ENCODE assay signal across 18 cellular contexts in the genomic region with DNA sequence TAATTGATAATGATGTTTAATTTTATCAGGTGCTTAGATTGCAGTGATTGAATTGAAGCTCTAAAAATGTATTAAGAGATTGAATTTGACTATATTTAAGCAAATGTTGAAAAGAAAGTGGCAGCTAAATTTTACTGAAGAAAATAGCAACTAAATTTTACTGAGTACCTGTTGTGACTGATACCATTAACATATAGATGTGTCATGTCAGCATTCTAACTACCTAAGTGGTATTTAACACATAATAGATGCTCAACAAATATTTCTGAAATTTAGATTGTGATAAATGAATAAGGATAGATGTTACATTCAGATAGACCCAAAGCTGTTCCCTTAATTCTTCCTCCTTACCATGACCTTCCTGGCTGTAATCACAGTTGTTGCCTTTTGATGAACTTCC.
DNase-seq lines count a peak whose midpoint lies in the region; ATAC-seq, FAIRE-seq and TF ChIP-seq lines count a peak whose summit lies in the region.
"Had no signal": no experiment of that assay in that cellular context is flagged by ENCODE, and none has a peak within 500 bp of the region (broad histone marks: within the 10 kb centered on the region; RNA-seq: fewer than 3 reads in every experiment).

No MANE protein-coding gene starts in this region.

- H3K23ac ChIP-seq in IMR-90 (ENCODE audit: low read depth, low read length) = no peak overlapping the region

- H3K56ac ChIP-seq in IMR-90 (ENCODE audit: extremely low read depth, insufficient read depth, low read length) = no peak overlapping the region

- H3K4me1 ChIP-seq in HepG2 (ENCODE audit: insufficient read depth, low read length) = no peaks in the 10 kb centered on the region
- no peaks in the 10 kb centered on the region for H3K4me1 ChIP-seq in right lobe of liver
- no peaks in the 10 kb centered on the region for H3K4me1 ChIP-seq in IMR-90 (ENCODE audit: control insufficient read depth, insufficient read depth, low read length)
- H3K4me1 ChIP-seq: BLaER1 treated with 17β-estradiol and CSF1 and Interleukin-3, amounts not matched to agents 10 nM and 100 nM; Caco-2 had no signal

- H3K79me2 ChIP-seq in HepG2 (ENCODE audit: insufficient read depth, low read length) = no peaks in the 10 kb centered on the region

- H2AK5ac ChIP-seq in IMR-90 (ENCODE audit: low read depth, low read length) = no peak overlapping the region

- POLR2A ChIA-PET in HepG2 (lab: Yijun Ruan, JAX) (no interaction called here), IMR-90 (lab: Charles Lee; ENCODE audit: unreplicated experiment) (no interaction called here)

- H3K4ac ChIP-seq in IMR-90 (ENCODE audit: low read depth, low read length) = no peak overlapping the region

- no peak overlapping the region for H2BK5ac ChIP-seq in IMR-90 (ENCODE audit: low read depth, low read length, poor library complexity, severe bottlenecking)

- H4K8ac ChIP-seq in IMR-90 (ENCODE audit: low read depth in 2 of 2, low read length in 2 of 2) = no peak overlapping the region

- H2BK120ac ChIP-seq in IMR-90 (ENCODE audit: low read depth, low read length) = no peak overlapping the region

- H3K27ac ChIP-seq in HepG2 (ENCODE audit: extremely low read length, insufficient read depth, low read length) (no peak overlapping the region), right lobe of liver (no peak overlapping the region), IMR-90 (ENCODE audit: insufficient read depth, low read length) (no peak overlapping the region)
- H3K27ac ChIP-seq: 22Rv1; BLaER1 treated with 17β-estradiol and CSF1 and Interleukin-3, amounts not matched to agents 10 nM and 100 nM had no signal

- H3K18ac ChIP-seq in IMR-90 (ENCODE audit: low read depth, low read length) = no peak overlapping the region

- DNase-seq in HepG2 (ENCODE audit: low spot score) = no peak
- DNase-seq in right lobe of liver = no peak
- no peak for DNase-seq in IMR-90
- no peak for DNase-seq in Ammon's horn (ENCODE audit: low spot score)
- DNase-seq in NCI-H2029 treated with DMSO at 0.1 percent for 48 hours (lab: John Stamatoyannopoulos, UW) = no peak
- DNase-seq: ACHN; Caco-2; Calu3; CD4-positive, alpha-beta T cell; CD8-positive, alpha-beta T cell; DMS79 treated with DMSO at 0.1 percent for 48 hours; GF-D8 had no signal

- no peak overlapping the region for H2BK15ac ChIP-seq in IMR-90 (ENCODE audit: low read depth, low read length)

- no peak overlapping the region for H3K4me2 ChIP-seq in HepG2 (ENCODE audit: low read depth, low read length)
- H3K4me2 ChIP-seq in IMR-90 (ENCODE audit: low read depth, low read length) = no peak overlapping the region
- H3K4me2 ChIP-seq: BLaER1 treated with 17β-estradiol and CSF1 and Interleukin-3, amounts not matched to agents 10 nM and 100 nM had no signal

- H4K20me1 ChIP-seq in HepG2 (ENCODE audit: insufficient read depth, low read length) = no peaks in the 10 kb centered on the region
- H4K20me1 ChIP-seq in IMR-90 (ENCODE audit: insufficient read depth, low read length) = no peaks in the 10 kb centered on the region
- H4K20me1 ChIP-seq: BLaER1 treated with 17β-estradiol and CSF1 and Interleukin-3, amounts not matched to agents 10 nM and 100 nM had no signal

- H2BK20ac ChIP-seq in IMR-90 (ENCODE audit: low read depth, low read length) = no peak overlapping the region

- no peak overlapping the region for H4K91ac ChIP-seq in IMR-90 (ENCODE audit: insufficient read depth, low read depth, low read length)

- dilution Hi-C loops in IMR-90 (cut with HindIII; ENCODE audit: low sequenced_read_pairs, unreplicated experiment) = no loop called here

- no peak for TF ChIP-seq RAD21 in HepG2 (CRISPR knock-in tag; IDR thresholded peaks at IDR 0.05)
- TF ChIP-seq RAD21 in IMR-90 (IDR thresholded peaks at IDR 0.05; ENCODE audit: low read length) = no peak

- no peaks in the 10 kb centered on the region for H3K79me1 ChIP-seq in IMR-90 (ENCODE audit: low read depth in 1 of 2, low read length in 2 of 2)

- no peak overlapping the region for H4K5ac ChIP-seq in IMR-90 (ENCODE audit: low read depth, low read length)

- H3K36me3 ChIP-seq in HepG2 (replicated peaks in 1 of 2; ENCODE audit: control insufficient read depth in 1 of 2, insufficient read depth in 2 of 2, low read length in 2 of 2) = no peaks in the 10 kb centered on the region
- H3K36me3 ChIP-seq in right lobe of liver = no peaks in the 10 kb centered on the region
- H3K36me3 ChIP-seq in IMR-90 (ENCODE audit: control insufficient read depth, insufficient read depth, low read length) = no peaks in the 10 kb centered on the region
- H3K36me3 ChIP-seq: BLaER1 treated with 17β-estradiol and CSF1 and Interleukin-3, amounts not matched to agents 10 nM and 100 nM had no signal

- TF ChIP-seq EP300 in HepG2 (IDR thresholded peaks at IDR 0.05; ENCODE audit: low read depth in 2 of 2, low read length in 2 of 2) (no peak), HepG2 (CRISPR knock-in tag; IDR thresholded peaks at IDR 0.05; ENCODE audit: borderline replicate concordance) (no peak)

- H2AFZ ChIP-seq in HepG2 (ENCODE audit: low read length) (no peak overlapping the region), IMR-90 (replicated peaks; ENCODE audit: low read length, poor library complexity) (no peak overlapping the region)

- no peak overlapping the region for H2AK9ac ChIP-seq in IMR-90 (replicated peaks; ENCODE audit: low read depth, low read length, poor library complexity)

- H3K27me3 ChIP-seq in HepG2 (ENCODE audit: control insufficient read depth in 1 of 2, insufficient read depth in 2 of 2, low read length in 2 of 2) (no peaks in the 10 kb centered on the region), right lobe of liver (no peaks in the 10 kb centered on the region), IMR-90 (ENCODE audit: control insufficient read depth, insufficient read depth, low read length) (no peaks in the 10 kb centered on the region)
- H3K27me3 ChIP-seq: BLaER1 treated with 17β-estradiol and CSF1 and Interleukin-3, amounts not matched to agents 10 nM and 100 nM had no signal

- intact Hi-C loops in HepG2 (cut with micrococcal nuclease; ENCODE audit: unreplicated experiment) = no loop called here
- intact Hi-C loops in right lobe of liver (cut with DNase I) = no loop called here
- intact Hi-C loops in IMR-90 (cut with micrococcal nuclease) = no loop called here

- no peak overlapping the region for H3K14ac ChIP-seq in IMR-90 (replicated peaks; ENCODE audit: low read depth, low read length)

- in situ Hi-C loops in HepG2 (cut with HindIII; ENCODE audit: extremely low pct_ligation_motif_present, low pct_unique_long_range_greater_than_20kb) = no loop called here
- in situ Hi-C loops in IMR-90 (cut with MboI; ENCODE audit: low sequenced_read_pairs) = no loop called here

- H3K9ac ChIP-seq in HepG2 (ENCODE audit: insufficient read depth, low read depth, low read length) (no peak overlapping the region), IMR-90 (ENCODE audit: low read depth, low read length) (no peak overlapping the region)
- H3K9ac ChIP-seq: BLaER1 treated with 17β-estradiol and CSF1 and Interleukin-3, amounts not matched to agents 10 nM and 100 nM had no signal

- H3K9me3 ChIP-seq in HepG2 (ENCODE audit: low read length) (no peaks in the 10 kb centered on the region), right lobe of liver (no peaks in the 10 kb centered on the region), IMR-90 (ENCODE audit: control insufficient read depth, insufficient read depth, low read length) (peaks cover 7% of the 10 kb centered on the region; the same call in 1 of the 2 replicates)
- H3K9me3 ChIP-seq: BLaER1 treated with 17β-estradiol and CSF1 and Interleukin-3, amounts not matched to agents 10 nM and 100 nM; Caco-2 had no signal

- CTCF ChIA-PET in HepG2 (lab: Yijun Ruan, JAX; ENCODE audit: low intra/inter-chr PET ratio, low total read pairs) = no interaction called here
- CTCF ChIA-PET in IMR-90 (lab: Yijun Ruan, JAX) = no interaction called here

- TF ChIP-seq CTCF in HepG2 (CRISPR knock-in tag; IDR thresholded peaks at IDR 0.05) = no peak
- no peak for TF ChIP-seq CTCF in right lobe of liver (IDR thresholded peaks at IDR 0.05)
- TF ChIP-seq CTCF in IMR-90 (conservative IDR thresholded peaks at IDR 0.05; ENCODE audit: low read depth, low read length) = no peak

- no peak for TF ChIP-seq POLR2A in HepG2 (IDR thresholded peaks at IDR 0.05; ENCODE audit: insufficient read depth in 1 of 2, low read depth in 2 of 2, low read length in 2 of 2)
- TF ChIP-seq POLR2A in right lobe of liver (IDR thresholded peaks at IDR 0.05) = no peak
- no peak for TF ChIP-seq POLR2A in IMR-90 (IDR thresholded peaks at IDR 0.05; ENCODE audit: low read depth, low read length)

- BruUV-seq in HepG2 (replicated peaks; lab: Mats Ljungman, UMichigan) (no TSS peak), IMR-90 (replicated peaks; lab: Mats Ljungman, UMichigan) (no TSS peak)

- ATAC-seq in HepG2 (no peak), right lobe of liver (no peak), IMR-90 (ENCODE audit: low read depth) (no peak)
- ATAC-seq: CD8-positive, alpha-beta T cell had no signal

- H3K4me3 ChIP-seq in HepG2 (replicated peaks in 1 of 3; ENCODE audit: insufficient read depth in 1 of 3, low read depth in 2 of 3, low read length in 3 of 3) (no peak overlapping the region), right lobe of liver (no peak overlapping the region), IMR-90 (ENCODE audit: insufficient read depth, low read depth, low read length) (no peak overlapping the region)
- H3K4me3 ChIP-seq: BLaER1 treated with 17β-estradiol and CSF1 and Interleukin-3, amounts not matched to agents 10 nM and 100 nM had no signal

- FAIRE-seq in HepG2 (lab: Jason Lieb, UNC) = no peak
- FAIRE-seq: D721Med, G401.6, GM12891, GM19239 had no signal

- no peaks in the 10 kb centered on the region for H3K9me1 ChIP-seq in IMR-90 (ENCODE audit: insufficient read depth, low read length)

TF ChIP-seq in HepG2, 621 proteins besides CTCF, POLR2A, EP300 and RAD21 (continues in another document):
- TF ChIP-seq, protein P1, sequence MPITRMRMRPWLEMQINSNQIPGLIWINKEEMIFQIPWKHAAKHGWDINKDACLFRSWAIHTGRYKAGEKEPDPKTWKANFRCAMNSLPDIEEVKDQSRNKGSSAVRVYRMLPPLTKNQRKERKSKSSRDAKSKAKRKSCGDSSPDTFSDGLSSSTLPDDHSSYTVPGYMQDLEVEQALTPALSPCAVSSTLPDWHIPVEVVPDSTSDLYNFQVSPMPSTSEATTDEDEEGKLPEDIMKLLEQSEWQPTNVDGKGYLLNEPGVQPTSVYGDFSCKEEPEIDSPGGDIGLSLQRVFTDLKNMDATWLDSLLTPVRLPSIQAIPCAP (CRISPR knock-in tag; IDR thresholded peaks at IDR 0.05; ENCODE audit: low read depth) = no peak

TF ChIP-seq in IMR-90, 13 proteins besides CTCF, POLR2A, EP300 and RAD21 (continues in another document):
- TF ChIP-seq, protein P2, sequence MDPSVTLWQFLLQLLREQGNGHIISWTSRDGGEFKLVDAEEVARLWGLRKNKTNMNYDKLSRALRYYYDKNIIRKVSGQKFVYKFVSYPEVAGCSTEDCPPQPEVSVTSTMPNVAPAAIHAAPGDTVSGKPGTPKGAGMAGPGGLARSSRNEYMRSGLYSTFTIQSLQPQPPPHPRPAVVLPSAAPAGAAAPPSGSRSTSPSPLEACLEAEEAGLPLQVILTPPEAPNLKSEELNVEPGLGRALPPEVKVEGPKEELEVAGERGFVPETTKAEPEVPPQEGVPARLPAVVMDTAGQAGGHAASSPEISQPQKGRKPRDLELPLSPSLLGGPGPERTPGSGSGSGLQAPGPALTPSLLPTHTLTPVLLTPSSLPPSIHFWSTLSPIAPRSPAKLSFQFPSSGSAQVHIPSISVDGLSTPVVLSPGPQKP (IDR thresholded peaks at IDR 0.05; ENCODE audit: borderline replicate concordance, low read depth, low read length) = no peak
